In the genomic region with DNA sequence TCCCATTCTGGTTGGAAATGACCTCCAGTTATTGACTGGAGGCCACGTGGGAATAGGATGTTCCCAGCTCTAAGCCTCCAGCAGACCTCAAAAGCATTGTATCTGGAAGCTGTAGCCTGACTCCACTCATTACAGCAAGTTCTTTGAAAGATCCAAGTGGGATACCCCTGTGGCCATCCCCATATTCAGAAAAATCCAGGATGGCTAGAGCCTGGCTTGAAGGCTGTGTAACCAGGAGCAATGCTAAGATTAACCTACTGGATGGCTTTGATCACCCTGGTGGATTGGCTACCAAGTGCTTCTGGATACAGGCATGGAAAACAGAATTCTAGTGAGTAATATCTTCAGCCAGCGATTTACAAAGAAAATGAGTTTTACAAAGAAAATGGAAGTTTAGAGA, we compare ENCODE assay signal across 29 cellular contexts.
"Had no signal": no experiment of that assay in that cellular context is flagged by ENCODE, and none has a peak within 500 bp of the region (broad histone marks: within the 10 kb centered on the region; RNA-seq: fewer than 3 reads in every experiment).

No MANE protein-coding gene starts in this region.

- H3K27me3 Mint-ChIP-seq: dendritic cell treated with granulocyte-macrophage colony-stimulating factor and Interleukin-4, amounts not matched to agents 40 ng/mL and 50 ng/mL, for 4 days had no signal

- H3K27ac ChIP-seq: colonic mucosa, coronary artery, dorsolateral prefrontal cortex, epithelial cell of prostate, esophagus muscularis mucosa, esophagus squamous epithelium, foreskin keratinocyte, gastrocnemius medialis, gastroesophageal sphincter, heart left ventricle, heart right ventricle had no signal

- H3K4me3 ChIP-seq: colonic mucosa, coronary artery, dorsolateral prefrontal cortex, esophagus muscularis mucosa, esophagus squamous epithelium, gastrocnemius medialis, gastroesophageal sphincter, heart left ventricle, heart right ventricle had no signal

- FAIRE-seq: colon, endometrium, endothelial cell of umbilical vein, frontal cortex had no signal

- H3K4me1 Mint-ChIP-seq: endodermal cell had no signal

- H3K4me1 ChIP-seq: colonic mucosa, esophagus muscularis mucosa, esophagus squamous epithelium, foreskin keratinocyte, gastrocnemius medialis, gastroesophageal sphincter, heart left ventricle, heart right ventricle had no signal

- H3K27me3 ChIP-seq: colonic mucosa, esophagus muscularis mucosa, esophagus squamous epithelium, foreskin keratinocyte, gastrocnemius medialis, gastroesophageal sphincter, heart left ventricle, heart right ventricle had no signal

- DNase-seq: colonic mucosa; cortex of kidney; dermis blood vessel endothelial cell; dorsolateral prefrontal cortex; effector CD4-positive, alpha-beta T cell; effector CD8-positive, alpha-beta T cell; effector memory CD4-positive, alpha-beta T cell; effector memory CD8-positive, alpha-beta T cell; endodermal cell; erythroblast; esophagus squamous epithelium; foreskin fibroblast; foreskin keratinocyte; foreskin melanocyte; gastrocnemius medialis; glutamatergic neuron; head of caudate nucleus; heart left ventricle; heart right ventricle had no signal

- ATAC-seq: effector memory CD8-positive, alpha-beta T cell; esophagus mucosa; foreskin keratinocyte; gastrocnemius medialis; gastroesophageal sphincter; heart left ventricle; heart right ventricle had no signal

- H3K27ac Mint-ChIP-seq: dendritic cell treated with granulocyte-macrophage colony-stimulating factor and Interleukin-4, amounts not matched to agents 40 ng/mL and 50 ng/mL, for 4 days; effector memory CD8-positive, alpha-beta T cell; endodermal cell had no signal

- H3K9me3 ChIP-seq: colonic mucosa, esophagus muscularis mucosa, esophagus squamous epithelium, gastrocnemius medialis, gastroesophageal sphincter had no signal

- H3K36me3 ChIP-seq: colonic mucosa, gastrocnemius medialis, gastroesophageal sphincter, heart left ventricle, heart right ventricle had no signal

- H3K9me3 Mint-ChIP-seq: effector memory CD8-positive, alpha-beta T cell had no signal

- H3K4me3 Mint-ChIP-seq: dendritic cell treated with granulocyte-macrophage colony-stimulating factor and Interleukin-4, amounts not matched to agents 40 ng/mL and 50 ng/mL, for 4 days; effector memory CD8-positive, alpha-beta T cell; endodermal cell had no signal
